7 cellular contexts compared by ENCODE assay signal in genomic region chr14:70534904-70535303, GRCh38.
"Had no signal": no experiment of that assay in that cellular context is flagged by ENCODE, and none has a peak within 500 bp of the region (broad histone marks: within the 10 kb centered on the region; RNA-seq: fewer than 3 reads in every experiment).

Gene ADAM20, minus strand, starts transcription at chr14:70535004. Its CDS starts 10,247 bp downstream, at chr14:70524757.

- DNase-seq: H9, HCEC 1CT, KBM-7 had no signal

- FAIRE-seq: H1, H54, HepG2 had no signal

- ATAC-seq: GM23338, HepG2 had no signal
